18 cellular contexts compared by ENCODE assay signal in genomic region chr17:41615454-41615853, GRCh38. TPM values are rescaled to one million over a fixed set of nuclear protein-coding genes. Genes with fewer than 3 reads are reported as not detected.
DNase-seq lines count a peak whose midpoint lies in the region; ATAC-seq and TF ChIP-seq lines count a peak whose summit lies in the region.
"Had no signal": no experiment of that assay in that cellular context is flagged by ENCODE, and none has a peak within 500 bp of the region (broad histone marks: within the 10 kb centered on the region; RNA-seq: fewer than 3 reads in every experiment).

No MANE protein-coding gene starts in this region.

- H3K27ac Mint-ChIP-seq in CD14-positive monocyte (no peak overlapping the region), HFFc6 (no peak overlapping the region), WTC11 (no peak overlapping the region)
- H3K27ac Mint-ChIP-seq in stimulated activated naive B cell treated with anti-CD40 and anti-IgM and Interleukin-4, amounts not matched to agents 10 μg/mL and 1 μg/mL and 100 μg/mL, for 72 hours = no peak overlapping the region
- H3K27ac Mint-ChIP-seq: activated naive CD4-positive, alpha-beta T cell treated with anti-CD3 and anti-CD28 coated beads, Interleukin-2, amount 50 U/mL, for 24 hours had no signal

- CTCF ChIA-PET in WTC11 (lab: Charles Lee) = interaction anchor here (0.9 to 2.7 kb wide), 4 partner anchors 13 to 66 kb away, joined by 3 to 8 read pairs (median 5); no protein-coding TSS in a partner anchor

- H3K36me3 Mint-ChIP-seq in CD14-positive monocyte = no peaks in the 10 kb centered on the region
- H3K36me3 Mint-ChIP-seq in HFFc6 (ENCODE audit: low read depth) = no peaks in the 10 kb centered on the region
- no peaks in the 10 kb centered on the region for H3K36me3 Mint-ChIP-seq in WTC11
- no peaks in the 10 kb centered on the region for H3K36me3 Mint-ChIP-seq in stimulated activated naive B cell treated with anti-CD40 and anti-IgM and Interleukin-4, amounts not matched to agents 10 μg/mL and 1 μg/mL and 100 μg/mL, for 72 hours
- H3K36me3 Mint-ChIP-seq: activated naive CD4-positive, alpha-beta T cell treated with anti-CD3 and anti-CD28 coated beads, Interleukin-2, amount 50 U/mL, for 24 hours had no signal

- TF ChIP-seq CTCF in CD14-positive monocyte (IDR thresholded peaks at IDR 0.05) (no peak), HFFc6 (IDR thresholded peaks at IDR 0.05) (no peak; the same call in 1 of the 2 replicates), WTC11 (IDR thresholded peaks at IDR 0.05) (no peak)

- H3K4me1 Mint-ChIP-seq in CD14-positive monocyte (no peaks in the 10 kb centered on the region), HFFc6 (ENCODE audit: low read depth) (peaks cover 14% of the 10 kb centered on the region), WTC11 (peaks cover 10% of the 10 kb centered on the region; the same call in 1 of the 2 replicates)
- no peaks in the 10 kb centered on the region for H3K4me1 Mint-ChIP-seq in stimulated activated naive B cell treated with anti-CD40 and anti-IgM and Interleukin-4, amounts not matched to agents 10 μg/mL and 1 μg/mL and 100 μg/mL, for 72 hours
- H3K4me1 Mint-ChIP-seq: activated naive CD4-positive, alpha-beta T cell treated with anti-CD3 and anti-CD28 coated beads, Interleukin-2, amount 50 U/mL, for 24 hours had no signal

- H3K9me3 Mint-ChIP-seq in CD14-positive monocyte (no peaks in the 10 kb centered on the region), HFFc6 (no peaks in the 10 kb centered on the region), WTC11 (no peaks in the 10 kb centered on the region)
- H3K9me3 Mint-ChIP-seq in stimulated activated naive B cell treated with anti-CD40 and anti-IgM and Interleukin-4, amounts not matched to agents 10 μg/mL and 1 μg/mL and 100 μg/mL, for 72 hours = no peaks in the 10 kb centered on the region
- H3K9me3 Mint-ChIP-seq: activated naive CD4-positive, alpha-beta T cell treated with anti-CD3 and anti-CD28 coated beads, Interleukin-2, amount 50 U/mL, for 24 hours had no signal

- ATAC-seq in WTC11 (peak; percentile 65), GM18520 (IDR thresholded peaks at IDR 0.05; ENCODE audit: unreplicated experiment) (no peak), GM21786 (IDR thresholded peaks at IDR 0.05; ENCODE audit: unreplicated experiment) (no peak)
- no peak for ATAC-seq in stimulated activated naive B cell treated with anti-CD40 and anti-IgM and Interleukin-4, amounts not matched to agents 10 μg/mL and 1 μg/mL and 100 μg/mL, for 72 hours (replicated peaks)
- ATAC-seq: activated CD4-positive, CD25-positive, alpha-beta regulatory T cell treated with anti-CD3 and anti-CD28 coated beads, Interleukin-2, amount 50 U/mL, for 24 hours; left colon had no signal

- POLR2A ChIA-PET in WTC11 (lab: Charles Lee) = no interaction called here

- no peaks in the 10 kb centered on the region for H3K9me3 ChIP-seq in MG63
- H3K9me3 ChIP-seq: pancreas, Peyer's patch, spleen had no signal

- DNase-seq in CD14-positive monocyte (ENCODE audit: low spot score) = peak; percentile 35
- peak; percentile 1 for DNase-seq in HFFc6
- no peak for DNase-seq in WTC11 (ENCODE audit: low spot score)
- DNase-seq in kidney glomerular epithelial cell (lab: John Stamatoyannopoulos, UW) = peak; percentile 27
- DNase-seq in MG63 = no peak
- DNase-seq in stimulated activated naive B cell treated with anti-CD40 and anti-IgM and Interleukin-4, amounts not matched to agents 10 μg/mL and 1 μg/mL and 100 μg/mL, for 72 hours = no peak
- DNase-seq: activated CD8-positive, alpha-beta memory T cell treated with anti-CD3 and anti-CD28 coated beads, Interleukin-2, amount 50 U/mL, for 4 hours; DMS79; left colon; NCI-H345; pancreas; T-helper 1 cell had no signal

- intact Hi-C loops in CD14-positive monocyte (cut with micrococcal nuclease) = no loop called here

- H3K27me3 ChIP-seq in MG63 = no peaks in the 10 kb centered on the region
- H3K27me3 ChIP-seq: pancreas, Peyer's patch had no signal

- H3K27me3 Mint-ChIP-seq in CD14-positive monocyte (ENCODE audit: low read depth in 3 of 3) = peaks cover 3 to 7% (median 6%) of the 10 kb centered on the region in 3 donors
- peaks cover 26% of the 10 kb centered on the region for H3K27me3 Mint-ChIP-seq in HFFc6 (ENCODE audit: insufficient read depth)
- H3K27me3 Mint-ChIP-seq in WTC11 (ENCODE audit: low read depth) = no peaks in the 10 kb centered on the region
- peaks cover 38 to 40% of the 10 kb centered on the region in 2 donors for H3K27me3 Mint-ChIP-seq in stimulated activated naive B cell treated with anti-CD40 and anti-IgM and Interleukin-4, amounts not matched to agents 10 μg/mL and 1 μg/mL and 100 μg/mL, for 72 hours
- H3K27me3 Mint-ChIP-seq: activated naive CD4-positive, alpha-beta T cell treated with anti-CD3 and anti-CD28 coated beads, Interleukin-2, amount 50 U/mL, for 24 hours had no signal

- no peaks in the 10 kb centered on the region for H3K36me3 ChIP-seq in MG63
- H3K36me3 ChIP-seq: pancreas, Peyer's patch, spleen had no signal

- H3K4me3 Mint-ChIP-seq in CD14-positive monocyte (no peak overlapping the region), HFFc6 (no peak overlapping the region), WTC11 (no peak overlapping the region)
- no peak overlapping the region for H3K4me3 Mint-ChIP-seq in stimulated activated naive B cell treated with anti-CD40 and anti-IgM and Interleukin-4, amounts not matched to agents 10 μg/mL and 1 μg/mL and 100 μg/mL, for 72 hours
- H3K4me3 Mint-ChIP-seq: activated naive CD4-positive, alpha-beta T cell treated with anti-CD3 and anti-CD28 coated beads, Interleukin-2, amount 50 U/mL, for 24 hours had no signal

- H3K4me3 ChIP-seq in MG63 = no peak overlapping the region
- H3K4me3 ChIP-seq: pancreas, Peyer's patch, spleen had no signal

TF ChIP-seq in WTC11, 78 proteins besides CTCF, POLR2A, EP300 and RAD21 (continues in another document):
- no peak for TF ChIP-seq HMGXB4 (CRISPR knock-in tag; IDR thresholded peaks at IDR 0.05)
- no peak for TF ChIP-seq MAX (CRISPR knock-in tag; IDR thresholded peaks at IDR 0.05)
- TF ChIP-seq E2F5 (CRISPR knock-in tag; IDR thresholded peaks at IDR 0.05) = no peak
- no peak for TF ChIP-seq ERG (CRISPR knock-in tag; IDR thresholded peaks at IDR 0.05)
- TF ChIP-seq EMX1 (CRISPR knock-in tag; IDR thresholded peaks at IDR 0.05) = no peak
- TF ChIP-seq CBFB (CRISPR knock-in tag; IDR thresholded peaks at IDR 0.05; ENCODE audit: low read depth) = no peak
- TF ChIP-seq KAT7 (CRISPR knock-in tag; IDR thresholded peaks at IDR 0.05; ENCODE audit: borderline replicate concordance) = no peak
- no peak for TF ChIP-seq ZNF219 (CRISPR knock-in tag; IDR thresholded peaks at IDR 0.05; ENCODE audit: borderline replicate concordance)
- TF ChIP-seq ETV6 (CRISPR knock-in tag; IDR thresholded peaks at IDR 0.05) = no peak

RNA-seq across cellular contexts. Expression of gene KRT16, which starts 2.9 kb away (rescaled TPM):
- not detected for polyA plus RNA-seq in CD14-positive monocyte
- total RNA-seq in HFFc6 (2021; fragmentation: NEBNext Ultra II Directional; extraction: Animal tissue kit (Norgen Biotek cat#: 25700)) = under 1 TPM in 4 of 6 experiments, not detected in 2; 0.11 to 0.47 (median 0.17) TPM
- total RNA-seq in WTC11 (2021) = not detected in 3 replicates
- total RNA-seq in MG63 (2014; rRNA removed; shearing (Covaris generic); ENCODE audit: low replicate concordance) = not detected in 2 replicates
- total RNA-seq: left colon, Peyer's patch, spleen had no signal

RNA-seq across cellular contexts. Expression of gene KRT17, which starts 8.9 kb away (rescaled TPM):
- not detected for polyA plus RNA-seq in CD14-positive monocyte
- 1 to 10 TPM; 1.0 to 3.9 (median 2.9) TPM for total RNA-seq in HFFc6 (2021; fragmentation: NEBNext Ultra II Directional; extraction: Animal tissue kit (Norgen Biotek cat#: 25700))
- 0.53 to 1.5 TPM (median 0.92 TPM) in 3 replicates for total RNA-seq in WTC11 (2021)
- not detected in 2 replicates for total RNA-seq in MG63 (2014; rRNA removed; shearing (Covaris generic); ENCODE audit: low replicate concordance)

RNA-seq across cellular contexts. Expression of gene KRT14, which starts 28.8 kb away (rescaled TPM):
- not detected for polyA plus RNA-seq in CD14-positive monocyte
- total RNA-seq in HFFc6 (2021; fragmentation: NEBNext Ultra II Directional; extraction: Animal tissue kit (Norgen Biotek cat#: 25700)) = 1 to 10 TPM in 4 of 6 experiments, under 1 TPM in 2; 0.14 to 2.0 (median 1.5) TPM
- not detected in 3 replicates for total RNA-seq in WTC11 (2021)
- 6.1 and 7.9 TPM in 2 replicates for total RNA-seq in MG63 (2014; rRNA removed; shearing (Covaris generic); ENCODE audit: low replicate concordance)

RNA-seq across cellular contexts. Expression of gene KRT9, which starts 43.6 kb away (rescaled TPM):
- polyA plus RNA-seq in CD14-positive monocyte = not detected
- total RNA-seq in HFFc6 (2021; fragmentation: NEBNext Ultra II Directional; extraction: Animal tissue kit (Norgen Biotek cat#: 25700)) = not detected
- not detected in 3 replicates for total RNA-seq in WTC11 (2021)
- not detected in 2 replicates for total RNA-seq in MG63 (2014; rRNA removed; shearing (Covaris generic); ENCODE audit: low replicate concordance)
- total RNA-seq: left colon, pancreas, Peyer's patch, spleen had no signal
- polyA plus RNA-seq: pancreas, spleen had no signal

Comparison
In these comparisons a context has a peak if more than half of its experiments do, and no peak if none do; other contexts are left out.
1. DNase-seq: peak in CD14-positive monocyte (single experiment), HFFc6 (single experiment) and kidney glomerular epithelial cell (single experiment); none in WTC11 (single experiment), MG63 (single experiment) and stimulated activated naive B cell treated with anti-CD40 and anti-IgM and Interleukin-4, amounts not matched to agents 10 μg/mL and 1 μg/mL and 100 μg/mL, for 72 hours (single experiment).